In the genomic region with DNA sequence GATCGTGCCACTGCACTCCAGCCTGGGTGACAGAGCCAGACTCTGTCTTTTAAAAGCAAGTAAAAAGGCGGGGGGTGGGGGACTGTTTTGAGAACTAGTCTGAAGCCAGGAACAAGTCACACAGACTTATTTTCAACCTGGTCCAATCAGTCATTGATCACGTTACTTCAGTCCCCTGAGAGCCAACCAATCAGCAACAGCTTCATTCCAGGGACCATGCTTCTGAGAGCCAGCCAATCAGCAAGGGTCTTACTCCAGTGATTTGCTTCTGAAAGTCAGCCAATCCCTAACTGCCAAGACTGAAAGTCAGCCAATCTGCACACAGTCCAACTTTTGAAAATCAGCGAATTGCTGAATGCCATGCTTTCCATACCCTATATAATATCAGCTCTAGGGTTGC, we compare ENCODE assay signal across 10 cellular contexts. TPM values are rescaled to one million over a fixed set of nuclear protein-coding genes. Genes with fewer than 3 reads are reported as not detected.
DNase-seq lines count a peak whose midpoint lies in the region; ATAC-seq and TF ChIP-seq lines count a peak whose summit lies in the region.
"Had no signal": no experiment of that assay in that cellular context is flagged by ENCODE, and none has a peak within 500 bp of the region (broad histone marks: within the 10 kb centered on the region; RNA-seq: fewer than 3 reads in every experiment).

No MANE protein-coding gene starts in this region.

- peaks cover 17% of the 10 kb centered on the region for H3K9me3 Mint-ChIP-seq in activated CD8-positive, alpha-beta T cell treated with anti-CD3 and anti-CD28 coated beads, Interleukin-2, amount 10 ng/mL, durations not matched to agents 7 days and 5 days (ENCODE audit: insufficient read depth)

- H2BK15ac ChIP-seq in mesendoderm (replicated peaks; ENCODE audit: low read depth), result no peak overlapping the region

- CTCF ChIA-PET in activated CD8-positive, alpha-beta T cell treated with anti-CD3 and anti-CD28 coated beads, Interleukin-2, amount 10 ng/mL, durations not matched to agents 7 days and 5 days (lab: Charles Lee), result interaction anchor here (1.0 to 1.3 kb wide), 2 partner anchors 49 to 86 kb away, joined by 3 read pairs; a partner anchor contains a TSS

- no peak overlapping the region for H3K56ac ChIP-seq in mesendoderm (ENCODE audit: low read length)

- H2AFZ ChIP-seq in Karpas-422 (ENCODE audit: low read length), result no peak overlapping the region

- no peaks in the 10 kb centered on the region for H3K9me2 ChIP-seq in Karpas-422 (replicated peaks; ENCODE audit: insufficient read depth, low read length)

- peaks cover 9% of the 10 kb centered on the region for H3K36me3 Mint-ChIP-seq in activated CD8-positive, alpha-beta T cell treated with anti-CD3 and anti-CD28 coated beads, Interleukin-2, amount 10 ng/mL, durations not matched to agents 7 days and 5 days (ENCODE audit: low read depth)

- H2BK120ac ChIP-seq in mesendoderm (ENCODE audit: low read depth, low read length), result no peak overlapping the region

- H3K4me1 Mint-ChIP-seq in activated CD8-positive, alpha-beta T cell treated with anti-CD3 and anti-CD28 coated beads, Interleukin-2, amount 10 ng/mL, durations not matched to agents 7 days and 5 days (ENCODE audit: low read depth), result peaks cover 38% of the 10 kb centered on the region

- no peak overlapping the region for H4K5ac ChIP-seq in mesendoderm (ENCODE audit: low read length)

- no peaks in the 10 kb centered on the region for H3K79me1 ChIP-seq in mesendoderm (ENCODE audit: low read length)

- no peak overlapping the region for H3K4ac ChIP-seq in mesendoderm (ENCODE audit: low read depth, low read length)

- H3K4me3 ChIP-seq in Karpas-422 (ENCODE audit: low read length), result no peak overlapping the region
- no peak overlapping the region for H3K4me3 ChIP-seq in mesendoderm (ENCODE audit: low read length)
- H3K4me3 ChIP-seq in thyroid gland (replicated peaks in 1 of 3), result no peak overlapping the region

- H3K9ac ChIP-seq in Karpas-422 (ENCODE audit: low read length), result no peak overlapping the region
- no peak overlapping the region for H3K9ac ChIP-seq in mesendoderm (ENCODE audit: low read length)

- WGBS in mesendoderm (ENCODE audit: extremely low coverage, insufficient coverage, low lambda C conversion rate), result no CpG with 5 or more reads among the region's 4 CpGs
- WGBS in thyroid gland, 2 donors, result 74 to 79% methylated on average over 4 of the region's 4 CpGs

- H3K4me3 Mint-ChIP-seq in activated CD8-positive, alpha-beta T cell treated with anti-CD3 and anti-CD28 coated beads, Interleukin-2, amount 10 ng/mL, durations not matched to agents 7 days and 5 days, result no peak overlapping the region

- no peaks in the 10 kb centered on the region for H3K27me3 ChIP-seq in Karpas-422 (ENCODE audit: low read length)
- no peaks in the 10 kb centered on the region for H3K27me3 ChIP-seq in mesendoderm (ENCODE audit: insufficient read depth, low read length, poor library complexity)
- H3K27me3 ChIP-seq in thyroid gland, result no peaks in the 10 kb centered on the region

- H2AK5ac ChIP-seq in mesendoderm (ENCODE audit: low read length), result no peak overlapping the region

- no peak overlapping the region for H3K23ac ChIP-seq in mesendoderm (ENCODE audit: low read length)

- H2BK5ac ChIP-seq in mesendoderm (ENCODE audit: low read length), result no peak overlapping the region

- POLR2A ChIA-PET in activated CD8-positive, alpha-beta T cell treated with anti-CD3 and anti-CD28 coated beads, Interleukin-2, amount 10 ng/mL, durations not matched to agents 7 days and 5 days (lab: Charles Lee), result no interaction called here

- H3K4me1 ChIP-seq in Karpas-422 (ENCODE audit: low read length), result no peaks in the 10 kb centered on the region
- H3K4me1 ChIP-seq in mesendoderm (ENCODE audit: control insufficient read depth, low read depth, low read length), result no peaks in the 10 kb centered on the region
- peaks cover 8 to 10% of the 10 kb centered on the region in 2 donors for H3K4me1 ChIP-seq in thyroid gland

- TF ChIP-seq CTCF in thyroid gland (IDR thresholded peaks at IDR 0.05), result no peak

- H3K27ac ChIP-seq in Karpas-422 (ENCODE audit: low read length) (no peak overlapping the region), mesendoderm (ENCODE audit: low read depth, low read length) (no peak overlapping the region), thyroid gland (no peak overlapping the region)

- no peak overlapping the region for H3K27ac Mint-ChIP-seq in activated CD8-positive, alpha-beta T cell treated with anti-CD3 and anti-CD28 coated beads, Interleukin-2, amount 10 ng/mL, durations not matched to agents 7 days and 5 days

- H3K36me3 ChIP-seq in Karpas-422 (ENCODE audit: insufficient read depth, low read length) (no peaks in the 10 kb centered on the region), mesendoderm (ENCODE audit: control insufficient read depth, insufficient read depth, low read length) (no peaks in the 10 kb centered on the region), thyroid gland (no peaks in the 10 kb centered on the region)

- DNase-seq in NCI-H82 (lab: John Stamatoyannopoulos, UW) (peak; percentile 52), NCI-H82 treated with DMSO at 0.1 percent for 48 hours (lab: John Stamatoyannopoulos, UW; ENCODE audit: unreplicated experiment) (no peak), Karpas-422 (peak; percentile 80), mesendoderm (peak; percentile 55), NCI-H1092 treated with DMSO at 0.1 percent for 48 hours (lab: John Stamatoyannopoulos, UW) (no peak), thyroid gland (no peak)
- DNase-seq in activated CD8-positive, alpha-beta T cell treated with anti-CD3 and anti-CD28 coated beads, Interleukin-2, amount 10 ng/mL, durations not matched to agents 7 days and 5 days, result peak; percentile 50
- DNase-seq in activated effector memory CD4-positive, alpha-beta T cell treated with anti-CD3 and anti-CD28 coated beads, Interleukin-2, amount 50 U/mL, for 16 hours, result no peak
- DNase-seq: activated naive CD4-positive, alpha-beta T cell; NCI-H2107 had no signal

- no peaks in the 10 kb centered on the region for H4K20me1 ChIP-seq in Karpas-422 (ENCODE audit: insufficient read depth, low read depth, low read length)

- H3K9me3 ChIP-seq in Karpas-422 (ENCODE audit: low read length) (no peaks in the 10 kb centered on the region), thyroid gland (no peaks in the 10 kb centered on the region)

- no peak overlapping the region for H4K8ac ChIP-seq in mesendoderm (ENCODE audit: low read depth, low read length)

- H3K18ac ChIP-seq in mesendoderm (ENCODE audit: low read length), result no peak overlapping the region

- H3K27me3 Mint-ChIP-seq in activated CD8-positive, alpha-beta T cell treated with anti-CD3 and anti-CD28 coated beads, Interleukin-2, amount 10 ng/mL, durations not matched to agents 7 days and 5 days (ENCODE audit: low read depth), result peaks cover 3% of the 10 kb centered on the region

- peak; percentile 52 for ATAC-seq in activated CD8-positive, alpha-beta T cell treated with anti-CD3 and anti-CD28 coated beads, Interleukin-2, amount 10 ng/mL, durations not matched to agents 7 days and 5 days

- intact Hi-C loops in thyroid gland (cut with DNase I), result no loop called here

- no peaks in the 10 kb centered on the region for H3K79me2 ChIP-seq in Karpas-422 (ENCODE audit: low read length)
- no peaks in the 10 kb centered on the region for H3K79me2 ChIP-seq in mesendoderm (ENCODE audit: control insufficient read depth, insufficient read depth, low read length)

- H3K4me2 ChIP-seq in Karpas-422 (ENCODE audit: low read depth, low read length, poor library complexity, severe bottlenecking) (no peak overlapping the region), mesendoderm (ENCODE audit: low read length) (no peak overlapping the region)

- TF ChIP-seq POLR2A in thyroid gland (IDR thresholded peaks at IDR 0.05), result no peak

RNA-seq across cellular contexts. Expression of a gene that starts 48.6 kb away (rescaled TPM):
- total RNA-seq in Karpas-422 (2014; rRNA removed; shearing (Covaris generic); ENCODE audit: low replicate concordance), result 11.3 and 17.5 TPM in 2 replicates
- total RNA-seq in activated CD8-positive, alpha-beta T cell treated with anti-CD3 and anti-CD28 coated beads, Interleukin-2, amount 10 ng/mL, durations not matched to agents 7 days and 5 days, result 10 to 100 TPM; 57.2 to 59.4 TPM
- 8.7 TPM for polyA plus RNA-seq in mesendoderm (2013, experiment 1 of 2)
- 9.6 TPM for polyA plus RNA-seq in mesendoderm (2013, experiment 2 of 2)
- total RNA-seq in thyroid gland, result 10 to 100 TPM; 10.6 to 18.3 (median 16.7) TPM

Comparison
In these comparisons a context has a peak if more than half of its experiments do, and no peak if none do; other contexts are left out.
1. DNase-seq: peak in NCI-H82 (single experiment), Karpas-422 (single experiment), activated CD8-positive, alpha-beta T cell treated with anti-CD3 and anti-CD28 coated beads, Interleukin-2, amount 10 ng/mL, durations not matched to agents 7 days and 5 days (single experiment) and mesendoderm (single experiment); none in NCI-H82 treated with DMSO at 0.1 percent for 48 hours (single experiment), activated effector memory CD4-positive, alpha-beta T cell treated with anti-CD3 and anti-CD28 coated beads, Interleukin-2, amount 50 U/mL, for 16 hours (single experiment), NCI-H1092 treated with DMSO at 0.1 percent for 48 hours (single experiment) and thyroid gland (0 of 2).